Comparison of ENCODE assay signal across 17 cellular contexts in genomic region chr5:167576126-167576525, GRCh38.
A peak's percentile ranks its signal among the peaks of the same experiment; 100 is the strongest.
DNase-seq lines count a peak whose midpoint lies in the region; ATAC-seq and TF ChIP-seq lines count a peak whose summit lies in the region.
"Had no signal": no experiment of that assay in that cellular context is flagged by ENCODE, and none has a peak within 500 bp of the region (broad histone marks: within the 10 kb centered on the region; RNA-seq: fewer than 3 reads in every experiment).

No MANE protein-coding gene starts in this region.

- H4K8ac ChIP-seq in IMR-90 (ENCODE audit: low read depth in 2 of 2, low read length in 2 of 2) = no peak overlapping the region

- H3K9ac ChIP-seq in IMR-90 (ENCODE audit: low read depth, low read length) (no peak overlapping the region), endodermal cell (ENCODE audit: extremely low read depth, low read length, poor library complexity, severe bottlenecking) (no peak overlapping the region)
- H3K9ac ChIP-seq: parathyroid adenoma had no signal

- H2AFZ ChIP-seq in IMR-90 (replicated peaks; ENCODE audit: low read length, poor library complexity) = no peak overlapping the region
- H2AFZ ChIP-seq: parathyroid adenoma had no signal

- H3K14ac ChIP-seq in IMR-90 (replicated peaks; ENCODE audit: low read depth, low read length) = no peak overlapping the region

- no peak for DNase-seq in AG09319 (ENCODE audit: extremely low read depth, low read depth)
- DNase-seq in IMR-90 = no peak
- no peak for DNase-seq in endodermal cell
- no peak for DNase-seq in neural crest cell (ENCODE audit: low read depth, low spot score)
- DNase-seq in stimulated activated CD4-positive, alpha-beta T cell treated with anti-CD3 and anti-CD28 coated beads, Interleukin-2, amount 100 ng/mL, for 48 hours = no peak
- no peak for DNase-seq in SHP77 treated with DMSO at 0.1 percent for 48 hours (lab: John Stamatoyannopoulos, UW)
- DNase-seq in midbrain (lab: John Stamatoyannopoulos, UW) = no peak
- DNase-seq in MV-4-11 (lab: John Stamatoyannopoulos, UW) = no peak
- DNase-seq: activated CD4-positive, alpha-beta T cell treated with anti-CD3 and anti-CD28 coated beads for 4 hours; COR-L47; NCI-H1417 treated with DMSO at 0.1 percent for 48 hours; sigmoid colon; stimulated activated naive B cell treated with anti-CD40 and anti-IgM and Interleukin-4, amounts not matched to agents 10 μg/mL and 1 μg/mL and 100 μg/mL, for 72 hours had no signal

- no peak overlapping the region for H3K4me3 Mint-ChIP-seq in endodermal cell
- peak overlapping the region; percentile 84 for H3K4me3 Mint-ChIP-seq in neural crest cell
- H3K4me3 Mint-ChIP-seq: activated naive CD8-positive, alpha-beta T cell; stimulated activated naive B cell treated with anti-CD40 and anti-IgM and Interleukin-4, amounts not matched to agents 10 μg/mL and 1 μg/mL and 100 μg/mL, for 72 hours had no signal

- H4K91ac ChIP-seq in IMR-90 (ENCODE audit: insufficient read depth, low read depth, low read length) = no peak overlapping the region

- no peak overlapping the region for H3K27ac ChIP-seq in IMR-90 (ENCODE audit: insufficient read depth, low read length)
- no peak overlapping the region for H3K27ac ChIP-seq in endodermal cell (ENCODE audit: low read depth, low read length)
- H3K27ac ChIP-seq: parathyroid adenoma, sigmoid colon had no signal

- no TSS peak for BruUV-seq in IMR-90 (replicated peaks; lab: Mats Ljungman, UMichigan)

- H3K27me3 ChIP-seq in IMR-90 (ENCODE audit: control insufficient read depth, insufficient read depth, low read length) (peaks cover 21% of the 10 kb centered on the region), endodermal cell (ENCODE audit: control insufficient read depth, insufficient read depth, low read length, poor library complexity, severe bottlenecking) (no peaks in the 10 kb centered on the region)

- intact Hi-C loops in IMR-90 (cut with micrococcal nuclease) = no loop called here

- POLR2A ChIA-PET in IMR-90 (lab: Charles Lee; ENCODE audit: unreplicated experiment) = no interaction called here

- no peak overlapping the region for H3K27ac Mint-ChIP-seq in endodermal cell
- H3K27ac Mint-ChIP-seq in neural crest cell (ENCODE audit: unreplicated experiment) = no peak overlapping the region
- H3K27ac Mint-ChIP-seq: activated naive CD8-positive, alpha-beta T cell; stimulated activated naive B cell treated with anti-CD40 and anti-IgM and Interleukin-4, amounts not matched to agents 10 μg/mL and 1 μg/mL and 100 μg/mL, for 72 hours had no signal

- no peaks in the 10 kb centered on the region for H3K9me1 ChIP-seq in IMR-90 (ENCODE audit: insufficient read depth, low read length)

- in situ Hi-C loops in IMR-90 (cut with MboI; ENCODE audit: low sequenced_read_pairs) = no loop called here

- no CpG with 5 or more reads among the region's 2 CpGs for WGBS in IMR-90 (ENCODE audit: extremely low coverage in 2 of 2, insufficient read length in 1 of 2), 2 experiments
- WGBS in endodermal cell (ENCODE audit: insufficient coverage in 1 of 2, insufficient read length in 1 of 2), 2 experiments = 83% methylated on average over 1 of the region's 2 CpGs; no CpG with 5 or more reads in 1 of the 2 experiments

- no peak overlapping the region for H3K4ac ChIP-seq in IMR-90 (ENCODE audit: low read depth, low read length)

- CTCF ChIA-PET in IMR-90 (lab: Yijun Ruan, JAX) = interaction anchor here (0.6 to 0.7 kb wide), 5 partner anchors 224 to 1918 kb away, joined by 3 to 5 read pairs (median 4); no protein-coding TSS in a partner anchor

- H2BK15ac ChIP-seq in IMR-90 (ENCODE audit: low read depth, low read length) = no peak overlapping the region

- H4K5ac ChIP-seq in IMR-90 (ENCODE audit: low read depth, low read length) = no peak overlapping the region

- no peak overlapping the region for H3K23ac ChIP-seq in IMR-90 (ENCODE audit: low read depth, low read length)

- peak; percentile 5; the same call in 1 of the 2 replicates for TF ChIP-seq CTCF in AG09319 (IDR thresholded peaks at IDR 0.05; ENCODE audit: low read depth, low read length)
- 0 out of 2 replicates have a peak, but pooled peaks have one; percentile 12 for TF ChIP-seq CTCF in IMR-90 (conservative IDR thresholded peaks at IDR 0.05; ENCODE audit: low read depth, low read length)
- no peak for TF ChIP-seq CTCF in endodermal cell (conservative IDR thresholded peaks at IDR 0.05)
- no peak for TF ChIP-seq CTCF in neural crest cell (conservative IDR thresholded peaks at IDR 0.05)

- H3K56ac ChIP-seq in IMR-90 (ENCODE audit: extremely low read depth, insufficient read depth, low read length) = no peak overlapping the region

- H3K4me2 ChIP-seq in IMR-90 (ENCODE audit: low read depth, low read length) = no peak overlapping the region

- ATAC-seq in IMR-90 (ENCODE audit: low read depth) = no peak
- ATAC-seq: Right ventricle myocardium inferior; stimulated activated naive B cell treated with anti-CD40 and anti-IgM and Interleukin-4, amounts not matched to agents 10 μg/mL and 1 μg/mL and 100 μg/mL, for 72 hours had no signal

- H3K4me1 ChIP-seq in IMR-90 (ENCODE audit: control insufficient read depth, insufficient read depth, low read length) = no peaks in the 10 kb centered on the region
- peaks cover 27% of the 10 kb centered on the region for H3K4me1 ChIP-seq in endodermal cell (ENCODE audit: control insufficient read depth, insufficient read depth, low read length)
- H3K4me1 ChIP-seq: parathyroid adenoma had no signal

- TF ChIP-seq RAD21 in IMR-90 (IDR thresholded peaks at IDR 0.05; ENCODE audit: low read length) = no peak; the same call in 1 of the 2 replicates

- H3K9me3 ChIP-seq in IMR-90 (ENCODE audit: control insufficient read depth, insufficient read depth, low read length) (no peaks in the 10 kb centered on the region), endodermal cell (ENCODE audit: control insufficient read depth, low read length) (no peaks in the 10 kb centered on the region)
- H3K9me3 ChIP-seq: sigmoid colon had no signal

- TF ChIP-seq POLR2A in IMR-90 (IDR thresholded peaks at IDR 0.05; ENCODE audit: low read depth, low read length) = no peak

- H2BK120ac ChIP-seq in IMR-90 (ENCODE audit: low read depth, low read length) = no peak overlapping the region

- dilution Hi-C loops in IMR-90 (cut with HindIII; ENCODE audit: low sequenced_read_pairs, unreplicated experiment) = no loop called here

- H2BK20ac ChIP-seq in IMR-90 (ENCODE audit: low read depth, low read length) = no peak overlapping the region

- peaks cover 59% of the 10 kb centered on the region for H3K4me1 Mint-ChIP-seq in endodermal cell
- H3K4me1 Mint-ChIP-seq in neural crest cell = peaks cover 81% of the 10 kb centered on the region

- no peak overlapping the region for H2BK5ac ChIP-seq in IMR-90 (ENCODE audit: low read depth, low read length, poor library complexity, severe bottlenecking)

- H3K36me3 Mint-ChIP-seq in endodermal cell (ENCODE audit: low read depth) = no peaks in the 10 kb centered on the region
- no peaks in the 10 kb centered on the region for H3K36me3 Mint-ChIP-seq in neural crest cell (ENCODE audit: low read depth)
- H3K36me3 Mint-ChIP-seq: activated naive CD8-positive, alpha-beta T cell; stimulated activated naive B cell treated with anti-CD40 and anti-IgM and Interleukin-4, amounts not matched to agents 10 μg/mL and 1 μg/mL and 100 μg/mL, for 72 hours had no signal

- H3K36me3 ChIP-seq in IMR-90 (ENCODE audit: control insufficient read depth, insufficient read depth, low read length) (no peaks in the 10 kb centered on the region), endodermal cell (ENCODE audit: control insufficient read depth, insufficient read depth, low read length) (no peaks in the 10 kb centered on the region)
- H3K36me3 ChIP-seq: sigmoid colon had no signal

- H3K9me3 Mint-ChIP-seq in endodermal cell (no peaks in the 10 kb centered on the region), neural crest cell (no peaks in the 10 kb centered on the region)
- H3K9me3 Mint-ChIP-seq: stimulated activated naive B cell treated with anti-CD40 and anti-IgM and Interleukin-4, amounts not matched to agents 10 μg/mL and 1 μg/mL and 100 μg/mL, for 72 hours had no signal

- H3K18ac ChIP-seq in IMR-90 (ENCODE audit: low read depth, low read length) = no peak overlapping the region

- no peaks in the 10 kb centered on the region for H4K20me1 ChIP-seq in IMR-90 (ENCODE audit: insufficient read depth, low read length)

- H2AK5ac ChIP-seq in IMR-90 (ENCODE audit: low read depth, low read length) = no peak overlapping the region

- no peaks in the 10 kb centered on the region for H3K79me1 ChIP-seq in IMR-90 (ENCODE audit: low read depth in 1 of 2, low read length in 2 of 2)

- H2AK9ac ChIP-seq in IMR-90 (replicated peaks; ENCODE audit: low read depth, low read length, poor library complexity) = no peak overlapping the region

- H3K27me3 Mint-ChIP-seq in endodermal cell (ENCODE audit: insufficient read depth) (peaks cover 10% of the 10 kb centered on the region), neural crest cell (ENCODE audit: low read depth) (peaks cover 37% of the 10 kb centered on the region)

- H3K4me3 ChIP-seq in IMR-90 (ENCODE audit: insufficient read depth, low read depth, low read length) = no peak overlapping the region
- H3K4me3 ChIP-seq in endodermal cell (ENCODE audit: low read length) = peak overlapping the region; percentile 85
- H3K4me3 ChIP-seq: lung, sigmoid colon had no signal

TF ChIP-seq in IMR-90, 13 proteins besides CTCF, POLR2A, EP300 and RAD21 (continues in another document):
- TF ChIP-seq, protein P1, sequence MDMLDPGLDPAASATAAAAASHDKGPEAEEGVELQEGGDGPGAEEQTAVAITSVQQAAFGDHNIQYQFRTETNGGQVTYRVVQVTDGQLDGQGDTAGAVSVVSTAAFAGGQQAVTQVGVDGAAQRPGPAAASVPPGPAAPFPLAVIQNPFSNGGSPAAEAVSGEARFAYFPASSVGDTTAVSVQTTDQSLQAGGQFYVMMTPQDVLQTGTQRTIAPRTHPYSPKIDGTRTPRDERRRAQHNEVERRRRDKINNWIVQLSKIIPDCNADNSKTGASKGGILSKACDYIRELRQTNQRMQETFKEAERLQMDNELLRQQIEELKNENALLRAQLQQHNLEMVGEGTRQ (IDR thresholded peaks at IDR 0.05; ENCODE audit: low read depth, low read length) = no peak
- TF ChIP-seq SMC3 (IDR thresholded peaks at IDR 0.05; ENCODE audit: low read depth, low read length) (no peak), BHLHE40 (IDR thresholded peaks at IDR 0.05; ENCODE audit: low read depth, low read length) (no peak), ELK1 (IDR thresholded peaks at IDR 0.05; ENCODE audit: borderline replicate concordance, low read depth, low read length) (no peak), MXI1 (IDR thresholded peaks at IDR 0.05; ENCODE audit: borderline replicate concordance, low read depth, low read length) (no peak)

Comparison
In these comparisons a context has a peak if more than half of its experiments do, and no peak if none do; other contexts are left out.
1. CTCF ChIP-seq: peak in AG09319 (single experiment) and IMR-90 (single experiment); none in endodermal cell (single experiment) and neural crest cell (single experiment).